Comparison of ENCODE assay signal across 8 cellular contexts in genomic region chr19:52821206-52821960, GRCh38. TPM values are rescaled to one million over a fixed set of nuclear protein-coding genes. Genes with fewer than 3 reads are reported as not detected.
DNase-seq lines count a peak whose midpoint lies in the region; ATAC-seq, FAIRE-seq and TF ChIP-seq lines count a peak whose summit lies in the region.
"Not testable (repeated sequence)": the region's sequence is repeated elsewhere in the genome, so short reads cannot be mapped to it uniquely, and the experiment has no call there.

Gene ZNF28 (minus strand): TSS chr19:52821633. CDS start chr19:52817958, 3,675 bp downstream.

- intact Hi-C loops in gastrocnemius medialis (cut with DNase I; ENCODE audit: low total_unique reads); aorta (cut with DNase I): not testable (repeated sequence)

- H3K27me3 ChIP-seq in bronchial epithelial cell (ENCODE audit: control insufficient read depth, insufficient read depth, low read length); iPS-20b (ENCODE audit: insufficient read depth, low read length); gastrocnemius medialis; aorta (ENCODE audit: control insufficient read depth in 1 of 2, insufficient read depth in 2 of 2, low read length in 1 of 2): not testable (repeated sequence)

- H3K4me1 ChIP-seq in iPS-20b (ENCODE audit: insufficient read depth, low read length); gastrocnemius medialis; aorta (ENCODE audit: control insufficient read depth in 1 of 2, insufficient read depth in 2 of 2, low read length in 2 of 2): not testable (repeated sequence)

- H3K27ac ChIP-seq in iPS-20b (ENCODE audit: low read length) = not testable (repeated sequence)
- H3K27ac ChIP-seq in gastrocnemius medialis (peak within 1 kb of the TSS; percentile 41 to 59 (median 54)), aorta (ENCODE audit: low read depth in 1 of 2, low read length in 2 of 2) (peak within 1 kb of the TSS in 1 of 2 donors; percentile 41)

- H3K9me3 ChIP-seq in iPS-20b (ENCODE audit: insufficient read depth, low read depth, low read length); gastrocnemius medialis; aorta (ENCODE audit: control insufficient read depth, low read length): not testable (repeated sequence)

- H3K4me3 ChIP-seq in bronchial epithelial cell (ENCODE audit: low read depth, low read length) (peak within 1 kb of the TSS; percentile 48), iPS-20b (ENCODE audit: low read length) (peak within 1 kb of the TSS; percentile 87), gastrocnemius medialis (peak within 1 kb of the TSS; percentile 58 to 68 (median 66)), aorta (ENCODE audit: low read length in 2 of 2) (peak within 1 kb of the TSS; percentile 60 to 67)

- 1% methylated on average over 23 to 39 of the region's 44 CpGs for WGBS in aorta, 2 donors

- peak in 1 of 2 donors; percentile 12 for TF ChIP-seq POLR2A in gastrocnemius medialis (IDR thresholded peaks at IDR 0.05)

- not testable (repeated sequence) for TF ChIP-seq CTCF in bronchial epithelial cell (IDR thresholded peaks at IDR 0.05; ENCODE audit: insufficient read depth, low read length, severe bottlenecking); gastrocnemius medialis (IDR thresholded peaks at IDR 0.05 in 4 of 5, conservative IDR thresholded peaks at IDR 0.05 in 1 of 5)

- H3K9ac ChIP-seq in iPS-20b (ENCODE audit: low read depth, low read length) = peak within 1 kb of the TSS; percentile 73; the same call in 1 of the 2 replicates

- H3K36me3 ChIP-seq in bronchial epithelial cell (ENCODE audit: control insufficient read depth, insufficient read depth, low read length); gastrocnemius medialis; aorta (ENCODE audit: control insufficient read depth in 1 of 2, insufficient read depth in 2 of 2, low read length in 1 of 2): not testable (repeated sequence)
- H3K36me3 ChIP-seq in iPS-20b (ENCODE audit: insufficient read depth, low read depth, low read length) = peaks cover 15% of the 10 kb centered on the region

- in situ Hi-C loops in gastrocnemius medialis (cut with MboI; ENCODE audit: low sequenced_read_pairs in 4 of 4) = not testable (repeated sequence)

- DNase-seq in NCI-H2081 (lab: John Stamatoyannopoulos, UW) = peak; percentile 30 to 47
- peak; percentile 30 for DNase-seq in activated CD4-positive, CD25-positive, alpha-beta regulatory T cell treated with anti-CD3 and anti-CD28 coated beads, Interleukin-2, amount 50 U/mL, for 16 hours (ENCODE audit: low read depth, low spot score)
- DNase-seq in bronchial epithelial cell (ENCODE audit: low read depth) = peak; percentile 13
- DNase-seq in gastrocnemius medialis = peak; percentile 3 to 37
- DNase-seq in aorta = peak; percentile 85 to 90

- ATAC-seq in GM18517 (IDR thresholded peaks at IDR 0.05; ENCODE audit: unreplicated experiment) (peak; percentile 64), HG03025 (IDR thresholded peaks at IDR 0.05; ENCODE audit: low FRiP score, unreplicated experiment) (peak; percentile 87), gastrocnemius medialis (peak; percentile 76 to 89), aorta (ENCODE audit: low FRiP score) (peak; percentile 99)

- FAIRE-seq in bronchial epithelial cell (lab: Jason Lieb, UNC) = not testable (repeated sequence)

RNA-seq across cellular contexts. Expression of gene ZNF28, which starts in this region (rescaled TPM):
- total RNA-seq in bronchial epithelial cell (30.3 and 44.4 TPM in 2 replicates), gastrocnemius medialis (1 to 10 TPM; 1.0 to 7.6 (median 3.2) TPM), aorta (10 to 100 TPM; 11.9 to 14.0 TPM)
- 1 to 10 TPM; 1.3 to 8.0 TPM for polyA plus RNA-seq in aorta

Comparison
In these comparisons a context has a peak if more than half of its experiments do, and no peak if none do; other contexts are left out.
1. DNase-seq: peak in every context shown above with its lines; median percentile 88 in aorta; 38 in NCI-H2081; 30 in activated CD4-positive, CD25-positive, alpha-beta regulatory T cell treated with anti-CD3 and anti-CD28 coated beads, Interleukin-2, amount 50 U/mL, for 16 hours; 20 in gastrocnemius medialis; 13 in bronchial epithelial cell.